In genomic region chr6:144266091-144266649, GRCh38 we compare ENCODE assay signal across 9 cellular contexts. TPM values are rescaled to one million over a fixed set of nuclear protein-coding genes. Genes with fewer than 3 reads are reported as not detected.
DNase-seq lines count a peak whose midpoint lies in the region; ATAC-seq and TF ChIP-seq lines count a peak whose summit lies in the region.
"Had no signal": no experiment of that assay in that cellular context is flagged by ENCODE, and none has a peak within 500 bp of the region (broad histone marks: within the 10 kb centered on the region; RNA-seq: fewer than 3 reads in every experiment).

No MANE protein-coding gene starts in this region.

- no peak overlapping the region for H3K4me3 ChIP-seq in ascending aorta
- H3K4me3 ChIP-seq in iPS-15b (ENCODE audit: low read depth, low read length): peak overlapping the region; percentile 18
- H3K4me3 ChIP-seq in skin epidermis: no peak overlapping the region

- H3K9me3 ChIP-seq in ascending aorta (no peaks in the 10 kb centered on the region), iPS-15b (ENCODE audit: control insufficient read depth, insufficient read depth, low read length) (no peaks in the 10 kb centered on the region)

- H3K36me3 ChIP-seq in ascending aorta (no peaks in the 10 kb centered on the region), iPS-15b (ENCODE audit: control insufficient read depth, insufficient read depth, low read length) (no peaks in the 10 kb centered on the region)

- no peak for TF ChIP-seq CTCF in ascending aorta (IDR thresholded peaks at IDR 0.05)

- ATAC-seq in HG03342 (IDR thresholded peaks at IDR 0.05; ENCODE audit: unreplicated experiment): no peak
- ATAC-seq in GM19035 (IDR thresholded peaks at IDR 0.05; ENCODE audit: unreplicated experiment): no peak

- intact Hi-C loops in ascending aorta (cut with DNase I): loop anchor here (2.0 kb wide), 1 partner anchor 49 kb away; no protein-coding TSS in a partner anchor

- no peaks in the 10 kb centered on the region for H3K27me3 ChIP-seq in ascending aorta
- H3K27me3 ChIP-seq in iPS-15b (ENCODE audit: control insufficient read depth, insufficient read depth, low read length): no peaks in the 10 kb centered on the region

- DNase-seq in HCEC 1CT (peak; percentile 83), ascending aorta (ENCODE audit: low spot score in 2 of 2) (peak in 1 of 2 donors; percentile 76), SHP77 treated with DMSO at 0.1 percent for 48 hours (lab: John Stamatoyannopoulos, UW) (no peak), cortex of kidney (lab: John Stamatoyannopoulos, UW) (no peak)
- DNase-seq: NCI-H748 treated with DMSO at 0.1 percent for 48 hours had no signal

- H3K27ac ChIP-seq in ascending aorta (peak overlapping the region; percentile 60 to 81), skin epidermis (peak overlapping the region in 14 of 21 experiments; percentile 1 to 81 (median 32))

- no peak overlapping the region for H3K9ac ChIP-seq in iPS-15b (ENCODE audit: low read depth, low read length)

- H3K4me1 ChIP-seq in ascending aorta (peaks cover 0 to 24% of the 10 kb centered on the region in 2 donors), iPS-15b (ENCODE audit: control insufficient read depth, insufficient read depth, low read length) (peaks cover 16% of the 10 kb centered on the region)

RNA-seq across cellular contexts. Expression of gene UTRN, which starts 19.0 kb away (rescaled TPM):
- 69.9 TPM for total RNA-seq in ascending aorta
